9 cellular contexts compared by ENCODE assay signal in the genomic region with DNA sequence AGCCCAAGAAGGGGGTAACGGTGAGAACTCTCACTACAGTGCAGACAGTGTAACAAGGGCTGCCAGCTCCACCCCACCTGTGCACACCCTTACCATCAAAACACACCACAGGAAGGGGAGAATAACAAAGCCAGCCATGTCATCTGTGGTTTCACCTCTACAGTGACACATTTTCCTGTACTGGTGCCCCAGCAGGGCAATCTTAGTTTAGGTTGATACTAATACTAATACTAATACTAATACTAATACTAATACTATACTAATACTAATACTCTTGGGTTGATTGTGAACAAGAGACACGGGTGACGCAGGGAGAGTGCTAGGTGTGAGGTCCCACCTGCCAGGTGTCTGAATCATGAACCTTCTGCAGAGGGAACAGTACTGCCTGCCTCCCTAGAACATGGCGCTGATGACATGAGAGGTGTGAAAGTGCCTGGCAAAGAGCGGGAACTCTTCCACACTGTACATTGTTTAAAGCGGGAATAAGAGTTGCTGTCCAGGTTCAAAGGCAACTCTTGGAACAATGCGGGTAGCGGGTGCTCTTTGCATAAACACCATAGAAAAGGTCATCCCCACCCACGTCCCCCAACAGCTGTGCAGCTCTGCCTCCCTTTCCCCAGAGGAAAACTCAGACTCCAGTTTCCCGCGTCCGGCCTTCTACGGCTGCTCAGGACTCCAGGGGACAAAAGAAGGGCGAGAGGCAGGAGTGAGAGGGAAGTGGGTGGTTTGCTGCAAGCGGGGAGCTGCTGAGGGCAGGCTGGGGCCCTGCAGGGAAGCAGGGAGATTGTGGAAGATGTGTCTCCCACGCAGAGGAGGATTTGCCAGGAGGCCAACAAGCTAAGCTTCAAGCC. TPM values are rescaled to one million over a fixed set of nuclear protein-coding genes. Genes with fewer than 3 reads are reported as not detected.
DNase-seq lines count a peak whose midpoint lies in the region; ATAC-seq, FAIRE-seq and TF ChIP-seq lines count a peak whose summit lies in the region.
"Had no signal": no experiment of that assay in that cellular context is flagged by ENCODE, and none has a peak within 500 bp of the region (broad histone marks: within the 10 kb centered on the region; RNA-seq: fewer than 3 reads in every experiment).

No MANE protein-coding gene starts in this region.

- H3K36me3 ChIP-seq in MM.1S (replicated peaks; ENCODE audit: insufficient read depth, low read length), result no peaks in the 10 kb centered on the region
- H3K36me3 ChIP-seq in aorta (ENCODE audit: control insufficient read depth in 1 of 2, insufficient read depth in 2 of 2, low read length in 1 of 2), result no peaks in the 10 kb centered on the region

- peak; percentile 40 for DNase-seq in CD1c-positive myeloid dendritic cell (ENCODE audit: extremely low spot score)
- peak; percentile 30 for DNase-seq in MM.1S
- peak; percentile 64 to 69 for DNase-seq in activated T-cell treated with anti-CD3 and anti-CD28 coated beads, Interleukin-2, amount 50 U/mL, for 48 hours
- DNase-seq in omental fat pad (ENCODE audit: low spot score), result no peak
- DNase-seq in aorta, result no peak
- DNase-seq in NCI-H1105 (lab: John Stamatoyannopoulos, UW), result no peak
- no peak for DNase-seq in frontal cortex (ENCODE audit: low spot score in 2 of 2)

- H3K4me3 ChIP-seq in MM.1S (ENCODE audit: low read length) (no peak overlapping the region), aorta (ENCODE audit: low read length in 2 of 2) (no peak overlapping the region)

- H3K4me1 ChIP-seq in MM.1S (ENCODE audit: low read length) (no peaks in the 10 kb centered on the region), aorta (ENCODE audit: control insufficient read depth in 1 of 2, insufficient read depth in 2 of 2, low read length in 2 of 2) (no peaks in the 10 kb centered on the region)

- H3K27me3 ChIP-seq in MM.1S (replicated peaks; ENCODE audit: insufficient read depth, low read length) (no peaks in the 10 kb centered on the region), aorta (ENCODE audit: control insufficient read depth in 1 of 2, insufficient read depth in 2 of 2, low read length in 1 of 2) (no peaks in the 10 kb centered on the region)

- H4K20me1 ChIP-seq in MM.1S (ENCODE audit: insufficient read depth, low read length), result no peaks in the 10 kb centered on the region

- H2AFZ ChIP-seq in MM.1S (ENCODE audit: low read length), result no peak overlapping the region

- no peaks in the 10 kb centered on the region for H3K9me2 ChIP-seq in MM.1S (replicated peaks; ENCODE audit: insufficient read depth, low read length)

- TF ChIP-seq CTCF in MM.1S (IDR thresholded peaks at IDR 0.05; ENCODE audit: low read length) (no peak), omental fat pad (IDR thresholded peaks at IDR 0.05) (no peak)

- ATAC-seq in omental fat pad (ENCODE audit: low FRiP score) (peak; percentile 12), aorta (ENCODE audit: low FRiP score) (no peak), GM19328 (IDR thresholded peaks at IDR 0.05; ENCODE audit: unreplicated experiment) (no peak)

- no peak overlapping the region for H3K27ac ChIP-seq in MM.1S (ENCODE audit: low read length)
- H3K27ac ChIP-seq in aorta (ENCODE audit: low read depth in 1 of 2, low read length in 2 of 2), result no peak overlapping the region

- no peak overlapping the region for H3K9ac ChIP-seq in MM.1S (ENCODE audit: low read length)

- WGBS in aorta, 2 donors, result 79 to 86% methylated on average over 16 of the region's 16 CpGs

- H3K4me2 ChIP-seq in MM.1S (ENCODE audit: low read depth, low read length), result no peak overlapping the region

- no peak for FAIRE-seq in frontal cortex (lab: Jason Lieb, UNC)

- no peaks in the 10 kb centered on the region for H3K79me2 ChIP-seq in MM.1S (ENCODE audit: low read length)

- no peaks in the 10 kb centered on the region for H3F3A ChIP-seq in MM.1S (ENCODE audit: insufficient read depth, low read length)

- H3K9me3 ChIP-seq in MM.1S (replicated peaks; ENCODE audit: insufficient read depth, low read length) (no peaks in the 10 kb centered on the region), aorta (ENCODE audit: control insufficient read depth, low read length) (no peaks in the 10 kb centered on the region)

- intact Hi-C loops in aorta (cut with DNase I), result loop anchor here (2.0 kb wide), 1 partner anchor 207 kb away; no protein-coding TSS in a partner anchor

RNA-seq across cellular contexts. Expression of a gene that starts 25.0 kb away (rescaled TPM):
- total RNA-seq in omental fat pad (not detected), aorta (under 1 TPM in 1 of 2 donors, not detected in 1; 0.96 TPM), frontal cortex (not detected)
- 1 to 10 TPM in 1 of 2 donors, not detected in 1; 6.5 TPM for polyA plus RNA-seq in aorta

RNA-seq across cellular contexts. Expression of a gene that starts 34.9 kb away (rescaled TPM):
- total RNA-seq in omental fat pad (under 1 TPM in 1 of 4 donors, not detected in 3; 0.47 TPM), aorta (under 1 TPM in 1 of 2 donors, not detected in 1; 0.15 TPM), frontal cortex (not detected)
- not detected for polyA plus RNA-seq in aorta
- total RNA-seq: temporal lobe had no signal

Comparison
In these comparisons a context has a peak if more than half of its experiments do, and no peak if none do; other contexts are left out.
1. DNase-seq: peak in CD1c-positive myeloid dendritic cell (single experiment), MM.1S (single experiment) and activated T-cell treated with anti-CD3 and anti-CD28 coated beads, Interleukin-2, amount 50 U/mL, for 48 hours (2 of 2); none in omental fat pad (single experiment), aorta (0 of 2), NCI-H1105 (single experiment) and frontal cortex (0 of 2).